Comparison of ENCODE assay signal across 18 cellular contexts in the genomic region with DNA sequence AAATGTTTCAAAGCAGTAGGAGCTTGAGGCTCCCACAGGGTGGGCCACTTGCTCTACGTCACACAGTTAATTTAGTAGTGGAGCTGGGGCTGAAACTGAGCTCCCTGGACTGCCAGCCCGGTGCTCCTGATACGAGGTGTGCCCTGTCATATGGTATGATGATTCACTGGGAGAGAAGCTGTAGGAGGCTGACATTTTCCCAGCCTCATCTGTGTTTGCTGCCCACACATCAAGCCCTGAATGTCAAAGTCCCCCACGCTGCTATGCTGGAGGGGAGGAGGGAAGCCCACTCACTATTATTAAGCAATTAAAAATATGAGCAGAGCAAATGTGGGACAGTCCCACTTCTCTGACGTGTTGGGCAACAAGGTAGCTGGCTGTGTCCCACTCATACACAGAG.
A peak's percentile ranks its signal among the peaks of the same experiment; 100 is the strongest.
DNase-seq lines count a peak whose midpoint lies in the region; ATAC-seq lines count a peak whose summit lies in the region.
"Had no signal": no experiment of that assay in that cellular context is flagged by ENCODE, and none has a peak within 500 bp of the region (broad histone marks: within the 10 kb centered on the region; RNA-seq: fewer than 3 reads in every experiment).

No MANE protein-coding gene starts in this region.

- peaks cover 11% of the 10 kb centered on the region for H3K27me3 Mint-ChIP-seq in activated naive CD8-positive, alpha-beta T cell treated with anti-CD3 and anti-CD28 coated beads, Interleukin-2, amount 50 U/mL, for 24 hours
- peaks cover 24% of the 10 kb centered on the region for H3K27me3 Mint-ChIP-seq in activated naive CD8-positive, alpha-beta T cell treated with anti-CD3 and anti-CD28 coated beads for 36 hours

- peak; percentile 35 for ATAC-seq in activated naive CD8-positive, alpha-beta T cell treated with anti-CD3 and anti-CD28 coated beads, Interleukin-2, amount 50 U/mL, for 24 hours
- ATAC-seq in HG02759 (IDR thresholded peaks at IDR 0.05; ENCODE audit: unreplicated experiment) (no peak), GM19324 (IDR thresholded peaks at IDR 0.05; ENCODE audit: low FRiP score, unreplicated experiment) (no peak)

- H3K4me3 Mint-ChIP-seq in activated naive CD8-positive, alpha-beta T cell treated with anti-CD3 and anti-CD28 coated beads, Interleukin-2, amount 50 U/mL, for 24 hours, result no peak overlapping the region
- H3K4me3 Mint-ChIP-seq in activated naive CD8-positive, alpha-beta T cell treated with anti-CD3 and anti-CD28 coated beads for 36 hours, result no peak overlapping the region
- H3K4me3 Mint-ChIP-seq: CD4-positive, CD25-positive, alpha-beta regulatory T cell had no signal

- no peak for DNase-seq in activated naive CD8-positive, alpha-beta T cell treated with anti-CD3 and anti-CD28 coated beads, Interleukin-2, amount 50 U/mL, for 24 hours
- no peak for DNase-seq in activated naive CD8-positive, alpha-beta T cell treated with anti-CD3 and anti-CD28 coated beads for 36 hours
- DNase-seq in amniotic epithelial cell (ENCODE audit: low read depth) (peak; percentile 39), kidney glomerular epithelial cell (lab: John Stamatoyannopoulos, UW) (peak; percentile 4), cerebellar nuclear complex (lab: John Stamatoyannopoulos, UW) (no peak), EL (no peak)
- DNase-seq: Calu3; CD4-positive, CD25-positive, alpha-beta regulatory T cell; DMS79; GOT3; MM.1S; NCI-H1105; NCI-H1930; NCI-H2171; NCI-H510A treated with DMSO at 0.1 percent for 48 hours; SHP77 treated with DMSO at 0.1 percent for 48 hours had no signal

- no peaks in the 10 kb centered on the region for H3K9me3 Mint-ChIP-seq in activated naive CD8-positive, alpha-beta T cell treated with anti-CD3 and anti-CD28 coated beads, Interleukin-2, amount 50 U/mL, for 24 hours
- H3K9me3 Mint-ChIP-seq in activated naive CD8-positive, alpha-beta T cell treated with anti-CD3 and anti-CD28 coated beads for 36 hours, result no peaks in the 10 kb centered on the region

- H3K27ac Mint-ChIP-seq in activated naive CD8-positive, alpha-beta T cell treated with anti-CD3 and anti-CD28 coated beads, Interleukin-2, amount 50 U/mL, for 24 hours, result no peak overlapping the region
- H3K27ac Mint-ChIP-seq in activated naive CD8-positive, alpha-beta T cell treated with anti-CD3 and anti-CD28 coated beads for 36 hours, result no peak overlapping the region
- H3K27ac Mint-ChIP-seq: CD4-positive, CD25-positive, alpha-beta regulatory T cell had no signal

- H3K4me1 Mint-ChIP-seq in activated naive CD8-positive, alpha-beta T cell treated with anti-CD3 and anti-CD28 coated beads, Interleukin-2, amount 50 U/mL, for 24 hours, result no peaks in the 10 kb centered on the region
- no peaks in the 10 kb centered on the region for H3K4me1 Mint-ChIP-seq in activated naive CD8-positive, alpha-beta T cell treated with anti-CD3 and anti-CD28 coated beads for 36 hours
- H3K4me1 Mint-ChIP-seq: CD4-positive, CD25-positive, alpha-beta regulatory T cell had no signal

- H3K36me3 Mint-ChIP-seq in activated naive CD8-positive, alpha-beta T cell treated with anti-CD3 and anti-CD28 coated beads, Interleukin-2, amount 50 U/mL, for 24 hours (ENCODE audit: low read depth), result no peaks in the 10 kb centered on the region
- H3K36me3 Mint-ChIP-seq in activated naive CD8-positive, alpha-beta T cell treated with anti-CD3 and anti-CD28 coated beads for 36 hours, result no peaks in the 10 kb centered on the region
- H3K36me3 Mint-ChIP-seq: CD4-positive, CD25-positive, alpha-beta regulatory T cell had no signal

Comparison
In these comparisons a context has a peak if more than half of its experiments do, and no peak if none do; other contexts are left out.
1. DNase-seq: peak in amniotic epithelial cell (single experiment) and kidney glomerular epithelial cell (single experiment); none in activated naive CD8-positive, alpha-beta T cell treated with anti-CD3 and anti-CD28 coated beads, Interleukin-2, amount 50 U/mL, for 24 hours (single experiment), activated naive CD8-positive, alpha-beta T cell treated with anti-CD3 and anti-CD28 coated beads for 36 hours (single experiment), cerebellar nuclear complex (0 of 2) and EL (single experiment).